ENCODE assay signal across 14 cellular contexts in genomic region chr1:219517031-219517430, GRCh38.
"Had no signal": no experiment of that assay in that cellular context is flagged by ENCODE, and none has a peak within 500 bp of the region (broad histone marks: within the 10 kb centered on the region; RNA-seq: fewer than 3 reads in every experiment).

No MANE protein-coding gene starts in this region.

- ATAC-seq: left lobe of liver, natural killer cell, psoas muscle, sciatic nerve had no signal

- H3K4me1 ChIP-seq: psoas muscle had no signal

- H3K27ac ChIP-seq: coronary artery, psoas muscle had no signal

- H3K4me3 ChIP-seq: coronary artery, psoas muscle had no signal

- DNase-seq: activated CD4-positive, alpha-beta T cell treated with anti-CD3 and anti-CD28 coated beads, Interleukin-2, amount 10 ng/mL, durations not matched to agents 24 days and 14 days; activated CD8-positive, alpha-beta memory T cell treated with anti-CD3 and anti-CD28 coated beads for 24 hours; activated naive CD4-positive, alpha-beta T cell treated with anti-CD3 and anti-CD28 coated beads, Interleukin-2, amount 10 ng/mL, durations not matched to agents 7 days and 5 days; central memory CD4-positive, alpha-beta T cell; effector CD8-positive, alpha-beta T cell; hippocampal formation; natural killer cell; nucleus accumbens; psoas muscle; stimulated activated CD4-positive, alpha-beta T cell treated with anti-CD3 and anti-CD28 coated beads, Interleukin-12 subunit alpha, Interleukin-12 subunit beta, amount 100 ng/mL, for 4 hours; stimulated activated naive CD4-positive, alpha-beta T cell treated with Interleukin-2 at 50 U/mL for 16 hours had no signal

- H3K9me3 ChIP-seq: psoas muscle had no signal
